ENCODE assay signal across 1 cellular context in the genomic region with DNA sequence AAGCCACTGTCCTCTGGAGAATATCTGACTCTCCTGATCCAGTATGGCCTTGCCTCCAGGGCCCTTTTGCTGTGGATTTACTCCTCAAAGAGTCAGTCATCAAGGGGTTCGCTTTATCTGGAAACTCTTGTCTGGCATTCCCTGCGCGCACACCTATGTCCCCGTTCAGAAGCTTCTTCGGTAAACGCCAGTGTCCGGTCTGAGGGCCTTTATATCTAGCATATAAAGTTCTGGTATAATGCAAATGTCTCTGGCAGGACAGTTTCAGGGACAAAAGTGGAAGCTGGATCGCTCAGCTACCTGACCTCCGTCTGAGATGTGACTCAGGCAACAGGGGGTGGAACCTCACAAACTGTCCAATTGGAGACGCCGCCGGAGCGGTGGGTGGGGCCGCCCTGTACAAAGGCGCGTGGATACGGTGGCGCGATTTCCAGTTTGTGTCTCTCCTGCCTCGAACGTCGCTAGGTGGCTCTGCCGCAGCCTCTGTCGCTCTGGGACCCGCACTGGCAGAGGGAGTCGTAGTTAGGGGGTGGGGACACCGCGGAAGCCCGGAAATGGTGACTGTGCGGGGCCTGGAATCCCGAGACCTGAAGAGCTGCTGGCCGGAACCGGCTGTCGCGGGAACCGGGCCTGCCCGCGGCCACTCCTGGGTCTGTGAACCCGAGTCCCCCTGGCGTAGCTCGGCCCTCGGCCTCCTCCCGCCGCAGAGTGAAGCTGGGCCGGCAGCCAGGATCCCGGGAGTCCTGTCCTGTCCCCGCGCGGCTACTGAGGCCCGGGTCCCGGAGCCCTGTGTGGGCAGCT.
TF ChIP-seq lines count a peak whose summit lies in the region.

No MANE protein-coding gene starts in this region.

TF ChIP-seq in K562, 482 proteins besides CTCF, POLR2A, EP300 and RAD21 (continued from another document and continues in another):
- TF ChIP-seq, protein P1, sequence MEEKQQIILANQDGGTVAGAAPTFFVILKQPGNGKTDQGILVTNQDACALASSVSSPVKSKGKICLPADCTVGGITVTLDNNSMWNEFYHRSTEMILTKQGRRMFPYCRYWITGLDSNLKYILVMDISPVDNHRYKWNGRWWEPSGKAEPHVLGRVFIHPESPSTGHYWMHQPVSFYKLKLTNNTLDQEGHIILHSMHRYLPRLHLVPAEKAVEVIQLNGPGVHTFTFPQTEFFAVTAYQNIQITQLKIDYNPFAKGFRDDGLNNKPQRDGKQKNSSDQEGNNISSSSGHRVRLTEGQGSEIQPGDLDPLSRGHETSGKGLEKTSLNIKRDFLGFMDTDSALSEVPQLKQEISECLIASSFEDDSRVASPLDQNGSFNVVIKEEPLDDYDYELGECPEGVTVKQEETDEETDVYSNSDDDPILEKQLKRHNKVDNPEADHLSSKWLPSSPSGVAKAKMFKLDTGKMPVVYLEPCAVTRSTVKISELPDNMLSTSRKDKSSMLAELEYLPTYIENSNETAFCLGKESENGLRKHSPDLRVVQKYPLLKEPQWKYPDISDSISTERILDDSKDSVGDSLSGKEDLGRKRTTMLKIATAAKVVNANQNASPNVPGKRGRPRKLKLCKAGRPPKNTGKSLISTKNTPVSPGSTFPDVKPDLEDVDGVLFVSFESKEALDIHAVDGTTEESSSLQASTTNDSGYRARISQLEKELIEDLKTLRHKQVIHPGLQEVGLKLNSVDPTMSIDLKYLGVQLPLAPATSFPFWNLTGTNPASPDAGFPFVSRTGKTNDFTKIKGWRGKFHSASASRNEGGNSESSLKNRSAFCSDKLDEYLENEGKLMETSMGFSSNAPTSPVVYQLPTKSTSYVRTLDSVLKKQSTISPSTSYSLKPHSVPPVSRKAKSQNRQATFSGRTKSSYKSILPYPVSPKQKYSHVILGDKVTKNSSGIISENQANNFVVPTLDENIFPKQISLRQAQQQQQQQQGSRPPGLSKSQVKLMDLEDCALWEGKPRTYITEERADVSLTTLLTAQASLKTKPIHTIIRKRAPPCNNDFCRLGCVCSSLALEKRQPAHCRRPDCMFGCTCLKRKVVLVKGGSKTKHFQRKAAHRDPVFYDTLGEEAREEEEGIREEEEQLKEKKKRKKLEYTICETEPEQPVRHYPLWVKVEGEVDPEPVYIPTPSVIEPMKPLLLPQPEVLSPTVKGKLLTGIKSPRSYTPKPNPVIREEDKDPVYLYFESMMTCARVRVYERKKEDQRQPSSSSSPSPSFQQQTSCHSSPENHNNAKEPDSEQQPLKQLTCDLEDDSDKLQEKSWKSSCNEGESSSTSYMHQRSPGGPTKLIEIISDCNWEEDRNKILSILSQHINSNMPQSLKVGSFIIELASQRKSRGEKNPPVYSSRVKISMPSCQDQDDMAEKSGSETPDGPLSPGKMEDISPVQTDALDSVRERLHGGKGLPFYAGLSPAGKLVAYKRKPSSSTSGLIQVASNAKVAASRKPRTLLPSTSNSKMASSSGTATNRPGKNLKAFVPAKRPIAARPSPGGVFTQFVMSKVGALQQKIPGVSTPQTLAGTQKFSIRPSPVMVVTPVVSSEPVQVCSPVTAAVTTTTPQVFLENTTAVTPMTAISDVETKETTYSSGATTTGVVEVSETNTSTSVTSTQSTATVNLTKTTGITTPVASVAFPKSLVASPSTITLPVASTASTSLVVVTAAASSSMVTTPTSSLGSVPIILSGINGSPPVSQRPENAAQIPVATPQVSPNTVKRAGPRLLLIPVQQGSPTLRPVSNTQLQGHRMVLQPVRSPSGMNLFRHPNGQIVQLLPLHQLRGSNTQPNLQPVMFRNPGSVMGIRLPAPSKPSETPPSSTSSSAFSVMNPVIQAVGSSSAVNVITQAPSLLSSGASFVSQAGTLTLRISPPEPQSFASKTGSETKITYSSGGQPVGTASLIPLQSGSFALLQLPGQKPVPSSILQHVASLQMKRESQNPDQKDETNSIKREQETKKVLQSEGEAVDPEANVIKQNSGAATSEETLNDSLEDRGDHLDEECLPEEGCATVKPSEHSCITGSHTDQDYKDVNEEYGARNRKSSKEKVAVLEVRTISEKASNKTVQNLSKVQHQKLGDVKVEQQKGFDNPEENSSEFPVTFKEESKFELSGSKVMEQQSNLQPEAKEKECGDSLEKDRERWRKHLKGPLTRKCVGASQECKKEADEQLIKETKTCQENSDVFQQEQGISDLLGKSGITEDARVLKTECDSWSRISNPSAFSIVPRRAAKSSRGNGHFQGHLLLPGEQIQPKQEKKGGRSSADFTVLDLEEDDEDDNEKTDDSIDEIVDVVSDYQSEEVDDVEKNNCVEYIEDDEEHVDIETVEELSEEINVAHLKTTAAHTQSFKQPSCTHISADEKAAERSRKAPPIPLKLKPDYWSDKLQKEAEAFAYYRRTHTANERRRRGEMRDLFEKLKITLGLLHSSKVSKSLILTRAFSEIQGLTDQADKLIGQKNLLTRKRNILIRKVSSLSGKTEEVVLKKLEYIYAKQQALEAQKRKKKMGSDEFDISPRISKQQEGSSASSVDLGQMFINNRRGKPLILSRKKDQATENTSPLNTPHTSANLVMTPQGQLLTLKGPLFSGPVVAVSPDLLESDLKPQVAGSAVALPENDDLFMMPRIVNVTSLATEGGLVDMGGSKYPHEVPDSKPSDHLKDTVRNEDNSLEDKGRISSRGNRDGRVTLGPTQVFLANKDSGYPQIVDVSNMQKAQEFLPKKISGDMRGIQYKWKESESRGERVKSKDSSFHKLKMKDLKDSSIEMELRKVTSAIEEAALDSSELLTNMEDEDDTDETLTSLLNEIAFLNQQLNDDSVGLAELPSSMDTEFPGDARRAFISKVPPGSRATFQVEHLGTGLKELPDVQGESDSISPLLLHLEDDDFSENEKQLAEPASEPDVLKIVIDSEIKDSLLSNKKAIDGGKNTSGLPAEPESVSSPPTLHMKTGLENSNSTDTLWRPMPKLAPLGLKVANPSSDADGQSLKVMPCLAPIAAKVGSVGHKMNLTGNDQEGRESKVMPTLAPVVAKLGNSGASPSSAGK (IDR thresholded peaks at IDR 0.05): peak; percentile 66
- TF ChIP-seq ZNF79 (CRISPR knock-in tag; IDR thresholded peaks at IDR 0.05; ENCODE audit: low read depth) (no peak), ZNF431 (CRISPR knock-in tag; IDR thresholded peaks at IDR 0.05) (no peak), TRIM24 (IDR thresholded peaks at IDR 0.05) (peak in 1 of 2 experiments; percentile 48; a peak in 1 of 4 replicates), TAF9B (IDR thresholded peaks at IDR 0.05; ENCODE audit: partially characterized antibody) (peak; percentile 34), JUND (IDR thresholded peaks at IDR 0.05; ENCODE audit: borderline replicate concordance, low read depth, low read length) (0 out of 2 replicates have a peak, but pooled peaks have one; percentile 33), JUND (tag; IDR thresholded peaks at IDR 0.05; ENCODE audit: borderline replicate concordance, low read depth, low read length) (no peak), DDX20 (tag; IDR thresholded peaks at IDR 0.05; ENCODE audit: low read depth) (no peak), EP400 (IDR thresholded peaks at IDR 0.05) (peak; percentile 55; the same call in 1 of the 2 replicates), MTA3 (IDR thresholded peaks at IDR 0.05; ENCODE audit: borderline replicate concordance) (peak; percentile 47; the same call in 1 of the 2 replicates), YY1 (IDR thresholded peaks at IDR 0.05; ENCODE audit: borderline replicate concordance in 1 of 3, control insufficient read depth in 1 of 3, extremely low read depth in 1 of 3, insufficient read depth in 3 of 3, insufficient read length in 1 of 3, insufficient replicate concordance in 2 of 3, low read depth in 1 of 3, low read length in 2 of 3) (peak in 2 of 3 experiments; percentile 12 to 34), L3MBTL2 (IDR thresholded peaks at IDR 0.05) (peak; percentile 80), CBX1 (IDR thresholded peaks at IDR 0.05; ENCODE audit: low read depth) (no peak), XRCC5 (IDR thresholded peaks at IDR 0.05; ENCODE audit: low read depth, low read length) (no peak), POLR2AphosphoS5 (IDR thresholded peaks at IDR 0.05; ENCODE audit: control insufficient read depth, insufficient read depth, low read depth, low read length) (0 out of 2 replicates have a peak, but pooled peaks have one; percentile 39), MAZ (CRISPR knock-in tag; conservative IDR thresholded peaks at IDR 0.05 in 1 of 2, IDR thresholded peaks at IDR 0.05 in 1 of 2) (0 out of 4 replicates have a peak, but pooled peaks of 1 of the 2 experiments have one; percentile 33), HCFC1 (IDR thresholded peaks at IDR 0.05; ENCODE audit: low read depth, low read length) (peak; percentile 37; the same call in 1 of the 2 replicates), FOXK2 (conservative IDR thresholded peaks at IDR 0.05 in 1 of 2, IDR thresholded peaks at IDR 0.05 in 1 of 2; ENCODE audit: low read depth in 2 of 2) (0 out of 4 replicates have a peak, but pooled peaks of 1 of the 2 experiments have one; percentile 25), RBM17 (IDR thresholded peaks at IDR 0.05; ENCODE audit: borderline replicate concordance, low read depth, low read length) (no peak), MAFG (tag; conservative IDR thresholded peaks at IDR 0.05) (no peak), CREM (IDR thresholded peaks at IDR 0.05; ENCODE audit: low read depth) (peak; percentile 58; the same call in 1 of the 2 replicates), ZBTB1 (CRISPR knock-in tag; IDR thresholded peaks at IDR 0.05; ENCODE audit: borderline replicate concordance, low read depth) (no peak), SRSF7 (optimal IDR thresholded peaks at IDR 0.05; ENCODE audit: low read depth, low read length) (no peak), FOSL1 (tag; conservative IDR thresholded peaks at IDR 0.05) (peak; percentile 57), CREB1 (IDR thresholded peaks at IDR 0.05) (no peak), CREB1 (CRISPR knock-in tag; IDR thresholded peaks at IDR 0.05) (no peak), SIN3A (IDR thresholded peaks at IDR 0.05; ENCODE audit: borderline replicate concordance in 2 of 2, control insufficient read depth in 1 of 2, low read depth in 2 of 2, low read length in 2 of 2) (peak in 1 of 2 experiments; percentile 19; a peak in 1 of 4 replicates), KDM5B (IDR thresholded peaks at IDR 0.05; ENCODE audit: insufficient replicate concordance, low read depth, low read length) (peak; percentile 50), CTBP1 (IDR thresholded peaks at IDR 0.05; ENCODE audit: borderline replicate concordance) (0 out of 2 replicates have a peak, but pooled peaks have one; percentile 18), ZNF785 (CRISPR knock-in tag; IDR thresholded peaks at IDR 0.05) (no peak), SP1 (CRISPR knock-in tag; IDR thresholded peaks at IDR 0.05) (peak; percentile 52; the same call in 1 of the 2 replicates)
- TF ChIP-seq, protein P2, sequence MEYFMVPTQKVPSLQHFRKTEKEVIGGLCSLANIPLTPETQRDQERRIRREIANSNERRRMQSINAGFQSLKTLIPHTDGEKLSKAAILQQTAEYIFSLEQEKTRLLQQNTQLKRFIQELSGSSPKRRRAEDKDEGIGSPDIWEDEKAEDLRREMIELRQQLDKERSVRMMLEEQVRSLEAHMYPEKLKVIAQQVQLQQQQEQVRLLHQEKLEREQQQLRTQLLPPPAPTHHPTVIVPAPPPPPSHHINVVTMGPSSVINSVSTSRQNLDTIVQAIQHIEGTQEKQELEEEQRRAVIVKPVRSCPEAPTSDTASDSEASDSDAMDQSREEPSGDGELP (CRISPR knock-in tag; IDR thresholded peaks at IDR 0.05; ENCODE audit: borderline replicate concordance): peak; percentile 36; the same call in 1 of the 2 replicates
- TF ChIP-seq, protein P3, sequence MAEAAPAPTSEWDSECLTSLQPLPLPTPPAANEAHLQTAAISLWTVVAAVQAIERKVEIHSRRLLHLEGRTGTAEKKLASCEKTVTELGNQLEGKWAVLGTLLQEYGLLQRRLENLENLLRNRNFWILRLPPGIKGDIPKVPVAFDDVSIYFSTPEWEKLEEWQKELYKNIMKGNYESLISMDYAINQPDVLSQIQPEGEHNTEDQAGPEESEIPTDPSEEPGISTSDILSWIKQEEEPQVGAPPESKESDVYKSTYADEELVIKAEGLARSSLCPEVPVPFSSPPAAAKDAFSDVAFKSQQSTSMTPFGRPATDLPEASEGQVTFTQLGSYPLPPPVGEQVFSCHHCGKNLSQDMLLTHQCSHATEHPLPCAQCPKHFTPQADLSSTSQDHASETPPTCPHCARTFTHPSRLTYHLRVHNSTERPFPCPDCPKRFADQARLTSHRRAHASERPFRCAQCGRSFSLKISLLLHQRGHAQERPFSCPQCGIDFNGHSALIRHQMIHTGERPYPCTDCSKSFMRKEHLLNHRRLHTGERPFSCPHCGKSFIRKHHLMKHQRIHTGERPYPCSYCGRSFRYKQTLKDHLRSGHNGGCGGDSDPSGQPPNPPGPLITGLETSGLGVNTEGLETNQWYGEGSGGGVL (CRISPR knock-in tag; IDR thresholded peaks at IDR 0.05): no peak
- TF ChIP-seq, protein P4, sequence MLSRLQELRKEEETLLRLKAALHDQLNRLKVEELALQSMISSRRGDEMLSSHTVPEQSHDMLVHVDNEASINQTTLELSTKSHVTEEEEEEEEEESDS (CRISPR knock-in tag; IDR thresholded peaks at IDR 0.05): no peak
- TF ChIP-seq, protein P5, sequence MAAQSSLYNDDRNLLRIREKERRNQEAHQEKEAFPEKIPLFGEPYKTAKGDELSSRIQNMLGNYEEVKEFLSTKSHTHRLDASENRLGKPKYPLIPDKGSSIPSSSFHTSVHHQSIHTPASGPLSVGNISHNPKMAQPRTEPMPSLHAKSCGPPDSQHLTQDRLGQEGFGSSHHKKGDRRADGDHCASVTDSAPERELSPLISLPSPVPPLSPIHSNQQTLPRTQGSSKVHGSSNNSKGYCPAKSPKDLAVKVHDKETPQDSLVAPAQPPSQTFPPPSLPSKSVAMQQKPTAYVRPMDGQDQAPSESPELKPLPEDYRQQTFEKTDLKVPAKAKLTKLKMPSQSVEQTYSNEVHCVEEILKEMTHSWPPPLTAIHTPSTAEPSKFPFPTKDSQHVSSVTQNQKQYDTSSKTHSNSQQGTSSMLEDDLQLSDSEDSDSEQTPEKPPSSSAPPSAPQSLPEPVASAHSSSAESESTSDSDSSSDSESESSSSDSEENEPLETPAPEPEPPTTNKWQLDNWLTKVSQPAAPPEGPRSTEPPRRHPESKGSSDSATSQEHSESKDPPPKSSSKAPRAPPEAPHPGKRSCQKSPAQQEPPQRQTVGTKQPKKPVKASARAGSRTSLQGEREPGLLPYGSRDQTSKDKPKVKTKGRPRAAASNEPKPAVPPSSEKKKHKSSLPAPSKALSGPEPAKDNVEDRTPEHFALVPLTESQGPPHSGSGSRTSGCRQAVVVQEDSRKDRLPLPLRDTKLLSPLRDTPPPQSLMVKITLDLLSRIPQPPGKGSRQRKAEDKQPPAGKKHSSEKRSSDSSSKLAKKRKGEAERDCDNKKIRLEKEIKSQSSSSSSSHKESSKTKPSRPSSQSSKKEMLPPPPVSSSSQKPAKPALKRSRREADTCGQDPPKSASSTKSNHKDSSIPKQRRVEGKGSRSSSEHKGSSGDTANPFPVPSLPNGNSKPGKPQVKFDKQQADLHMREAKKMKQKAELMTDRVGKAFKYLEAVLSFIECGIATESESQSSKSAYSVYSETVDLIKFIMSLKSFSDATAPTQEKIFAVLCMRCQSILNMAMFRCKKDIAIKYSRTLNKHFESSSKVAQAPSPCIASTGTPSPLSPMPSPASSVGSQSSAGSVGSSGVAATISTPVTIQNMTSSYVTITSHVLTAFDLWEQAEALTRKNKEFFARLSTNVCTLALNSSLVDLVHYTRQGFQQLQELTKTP (IDR thresholded peaks at IDR 0.05; ENCODE audit: low read depth in 1 of 2, partially characterized antibody in 2 of 2): no peak
